Comparison of ENCODE assay signal across 2 cellular contexts in the genomic region with DNA sequence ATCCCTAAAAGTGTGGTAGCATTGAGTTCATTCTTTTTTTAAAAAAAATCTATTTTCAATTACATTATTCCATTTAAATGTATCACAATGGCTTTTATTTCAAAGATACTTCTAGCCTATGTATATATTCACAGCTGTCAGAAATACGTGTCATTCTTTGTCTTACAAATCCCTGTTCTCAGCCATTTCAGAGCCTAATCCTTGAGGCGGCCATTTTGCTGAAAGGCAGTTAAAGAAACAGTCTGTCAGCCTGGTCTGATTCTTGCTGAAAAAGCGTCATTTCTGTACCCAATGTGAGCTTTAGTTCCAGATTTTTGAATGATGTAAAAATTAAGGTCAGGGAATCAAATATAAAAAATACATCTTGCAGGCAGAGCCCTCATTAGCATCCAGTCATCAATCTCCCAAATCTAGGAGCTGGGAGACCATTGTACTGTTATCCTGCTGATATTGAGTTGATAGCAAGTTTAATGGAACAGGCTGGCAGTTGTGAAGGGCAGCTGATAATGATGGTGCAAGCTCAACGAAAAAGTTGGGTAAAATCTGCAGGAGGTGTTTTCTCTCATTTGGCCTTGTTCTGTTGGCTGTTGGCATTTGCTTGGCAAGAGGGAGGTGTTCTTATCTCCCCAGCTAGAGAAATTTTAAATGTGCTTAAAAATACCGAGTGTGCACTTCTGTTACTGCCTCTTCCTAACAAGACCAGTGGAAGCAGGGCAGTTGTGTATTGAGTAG.
A peak's percentile ranks its signal among the peaks of the same experiment; 100 is the strongest.
TF ChIP-seq lines count a peak whose summit lies in the region.

No MANE protein-coding gene starts in this region.

TF ChIP-seq in endothelial cell of umbilical vein, 7 proteins besides CTCF, POLR2A, EP300 and RAD21 (continued from another document):
- TF ChIP-seq GATA2 (IDR thresholded peaks at IDR 0.05; ENCODE audit: insufficient read depth, insufficient read length, low read depth, low read length) (no peak), POLR2AphosphoS5 (IDR thresholded peaks at IDR 0.05; ENCODE audit: insufficient read depth, low read depth, low read length) (no peak), JUN (IDR thresholded peaks at IDR 0.05; ENCODE audit: borderline replicate concordance, insufficient read depth, insufficient read length, low read depth) (no peak)

TF ChIP-seq in neural cell, 6 proteins besides CTCF, POLR2A, EP300 and RAD21:
- TF ChIP-seq, protein P1, sequence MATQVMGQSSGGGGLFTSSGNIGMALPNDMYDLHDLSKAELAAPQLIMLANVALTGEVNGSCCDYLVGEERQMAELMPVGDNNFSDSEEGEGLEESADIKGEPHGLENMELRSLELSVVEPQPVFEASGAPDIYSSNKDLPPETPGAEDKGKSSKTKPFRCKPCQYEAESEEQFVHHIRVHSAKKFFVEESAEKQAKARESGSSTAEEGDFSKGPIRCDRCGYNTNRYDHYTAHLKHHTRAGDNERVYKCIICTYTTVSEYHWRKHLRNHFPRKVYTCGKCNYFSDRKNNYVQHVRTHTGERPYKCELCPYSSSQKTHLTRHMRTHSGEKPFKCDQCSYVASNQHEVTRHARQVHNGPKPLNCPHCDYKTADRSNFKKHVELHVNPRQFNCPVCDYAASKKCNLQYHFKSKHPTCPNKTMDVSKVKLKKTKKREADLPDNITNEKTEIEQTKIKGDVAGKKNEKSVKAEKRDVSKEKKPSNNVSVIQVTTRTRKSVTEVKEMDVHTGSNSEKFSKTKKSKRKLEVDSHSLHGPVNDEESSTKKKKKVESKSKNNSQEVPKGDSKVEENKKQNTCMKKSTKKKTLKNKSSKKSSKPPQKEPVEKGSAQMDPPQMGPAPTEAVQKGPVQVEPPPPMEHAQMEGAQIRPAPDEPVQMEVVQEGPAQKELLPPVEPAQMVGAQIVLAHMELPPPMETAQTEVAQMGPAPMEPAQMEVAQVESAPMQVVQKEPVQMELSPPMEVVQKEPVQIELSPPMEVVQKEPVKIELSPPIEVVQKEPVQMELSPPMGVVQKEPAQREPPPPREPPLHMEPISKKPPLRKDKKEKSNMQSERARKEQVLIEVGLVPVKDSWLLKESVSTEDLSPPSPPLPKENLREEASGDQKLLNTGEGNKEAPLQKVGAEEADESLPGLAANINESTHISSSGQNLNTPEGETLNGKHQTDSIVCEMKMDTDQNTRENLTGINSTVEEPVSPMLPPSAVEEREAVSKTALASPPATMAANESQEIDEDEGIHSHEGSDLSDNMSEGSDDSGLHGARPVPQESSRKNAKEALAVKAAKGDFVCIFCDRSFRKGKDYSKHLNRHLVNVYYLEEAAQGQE (IDR thresholded peaks at IDR 0.05; ENCODE audit: borderline replicate concordance) = peak; percentile 16
- TF ChIP-seq POLR2AphosphoS5 (IDR thresholded peaks at IDR 0.05) (peak; percentile 56), EZH2 (IDR thresholded peaks at IDR 0.05; ENCODE audit: borderline replicate concordance, insufficient read depth, low read length, poor library complexity, severe bottlenecking) (no peak)
